22 cellular contexts compared by ENCODE assay signal in genomic region chr1:169901119-169901518, GRCh38.
"Had no signal": no experiment of that assay in that cellular context is flagged by ENCODE, and none has a peak within 500 bp of the region (broad histone marks: within the 10 kb centered on the region; RNA-seq: fewer than 3 reads in every experiment).

No MANE protein-coding gene starts in this region.

- H3K36me3 ChIP-seq: SJSA1 had no signal

- H3K4me1 ChIP-seq: SJSA1 had no signal

- DNase-seq: KBM-7, MV-4-11, NCI-H1092, NCI-H1105 treated with DMSO at 0.1 percent for 48 hours, NCI-H1417 treated with DMSO at 0.1 percent for 48 hours, NCI-H146, NCI-H1694 treated with DMSO at 0.1 percent for 48 hours, NCI-H1930, NCI-H2081, NCI-H2107, NCI-H2227 treated with DMSO at 0.1 percent for 48 hours, NCI-H524, NCI-H526 treated with DMSO at 0.1 percent for 48 hours, NCI-H748 treated with DMSO at 0.1 percent for 48 hours, Right ventricle myocardium superior, RPMI8226, SIG-M5 had no signal

- H3K9me3 ChIP-seq: SJSA1 had no signal

- H3K27ac ChIP-seq: HL-60, SJSA1, SK-N-MC had no signal

- FAIRE-seq: HTR-8/SVneo, RCC 7860 had no signal

- H3K4me3 ChIP-seq: SJSA1, SK-N-MC had no signal
